16 cellular contexts compared by ENCODE assay signal in the genomic region with DNA sequence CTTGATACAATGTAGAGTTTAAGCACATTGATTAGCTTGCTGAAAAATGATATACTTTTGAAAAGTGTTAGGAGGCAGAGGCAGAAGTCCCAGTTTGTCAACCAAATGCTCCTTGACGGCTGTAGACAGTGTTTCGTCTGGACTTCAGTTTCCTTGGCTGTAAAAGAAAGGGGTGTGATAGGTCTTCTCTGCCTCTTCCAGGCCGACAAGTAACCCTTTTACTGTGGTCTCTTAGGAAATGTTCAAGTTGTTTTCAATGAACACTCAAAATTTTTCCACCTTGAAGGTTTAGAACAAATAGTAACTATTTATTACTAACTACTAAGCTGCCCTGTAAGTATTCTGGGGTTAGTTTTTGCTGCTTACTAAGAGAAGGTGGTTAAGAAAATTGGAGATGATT.
DNase-seq lines count a peak whose midpoint lies in the region; ATAC-seq and TF ChIP-seq lines count a peak whose summit lies in the region.
"Had no signal": no experiment of that assay in that cellular context is flagged by ENCODE, and none has a peak within 500 bp of the region (broad histone marks: within the 10 kb centered on the region; RNA-seq: fewer than 3 reads in every experiment).

No MANE protein-coding gene starts in this region.

- H3K27ac Mint-ChIP-seq in activated naive CD4-positive, alpha-beta T cell treated with anti-CD3 and anti-CD28 coated beads, Interleukin-2, amount 10 ng/mL, durations not matched to agents 7 days and 5 days: peak overlapping the region; percentile 76
- peak overlapping the region; percentile 59 for H3K27ac Mint-ChIP-seq in activated CD8-positive, alpha-beta T cell treated with anti-CD3 and anti-CD28 coated beads, Interleukin-2, amount 10 ng/mL, durations not matched to agents 7 days and 5 days

- no peak for TF ChIP-seq CTCF in left lung (IDR thresholded peaks at IDR 0.05)

- no peak for DNase-seq in activated naive CD4-positive, alpha-beta T cell treated with anti-CD3 and anti-CD28 coated beads, Interleukin-2, amount 10 ng/mL, durations not matched to agents 7 days and 5 days
- no peak for DNase-seq in activated naive CD4-positive, alpha-beta T cell treated with Interleukin-2 at 50 U/mL for 16 hours
- DNase-seq in activated CD8-positive, alpha-beta T cell treated with anti-CD3 and anti-CD28 coated beads, Interleukin-2, amount 10 ng/mL, durations not matched to agents 7 days and 5 days: no peak
- DNase-seq in left lung (no peak), GOT3 (lab: John Stamatoyannopoulos, UW) (no peak), HPDE6-E6E7 (ENCODE audit: extremely low spot score) (no peak), erythroblast (lab: John Stamatoyannopoulos, UW) (no peak)
- DNase-seq: activated CD4-positive, CD25-positive, alpha-beta regulatory T cell; amniotic stem cell; DND-41; KG1; left ventricle myocardium inferior; NCI-H1417; NCI-H774; transverse colon had no signal

- H3K36me3 Mint-ChIP-seq in activated naive CD4-positive, alpha-beta T cell treated with anti-CD3 and anti-CD28 coated beads, Interleukin-2, amount 10 ng/mL, durations not matched to agents 7 days and 5 days: peaks cover 61% of the 10 kb centered on the region
- H3K36me3 Mint-ChIP-seq in activated CD8-positive, alpha-beta T cell treated with anti-CD3 and anti-CD28 coated beads, Interleukin-2, amount 10 ng/mL, durations not matched to agents 7 days and 5 days (ENCODE audit: low read depth): peaks cover 37% of the 10 kb centered on the region

- POLR2A ChIA-PET in activated CD8-positive, alpha-beta T cell treated with anti-CD3 and anti-CD28 coated beads, Interleukin-2, amount 10 ng/mL, durations not matched to agents 7 days and 5 days (lab: Charles Lee): interaction anchor here (1.1 kb wide), 1 partner anchor 23 kb away, joined by 3 read pairs; no protein-coding TSS in a partner anchor

- H3K9me3 Mint-ChIP-seq in activated naive CD4-positive, alpha-beta T cell treated with anti-CD3 and anti-CD28 coated beads, Interleukin-2, amount 10 ng/mL, durations not matched to agents 7 days and 5 days: peaks cover 26% of the 10 kb centered on the region
- H3K9me3 Mint-ChIP-seq in activated CD8-positive, alpha-beta T cell treated with anti-CD3 and anti-CD28 coated beads, Interleukin-2, amount 10 ng/mL, durations not matched to agents 7 days and 5 days (ENCODE audit: insufficient read depth): peaks cover 11% of the 10 kb centered on the region

- H3K4me1 ChIP-seq in left lung: no peaks in the 10 kb centered on the region
- H3K4me1 ChIP-seq: left ventricle myocardium inferior, SJCRH30, transverse colon had no signal

- CTCF ChIA-PET in activated naive CD4-positive, alpha-beta T cell treated with anti-CD3 and anti-CD28 coated beads, Interleukin-2, amount 10 ng/mL, durations not matched to agents 7 days and 5 days (lab: Charles Lee): no interaction called here
- CTCF ChIA-PET in activated CD8-positive, alpha-beta T cell treated with anti-CD3 and anti-CD28 coated beads, Interleukin-2, amount 10 ng/mL, durations not matched to agents 7 days and 5 days (lab: Charles Lee): interaction anchor here (0.6 to 1.3 kb wide), 2 partner anchors 39 to 79 kb away, joined by 3 to 4 read pairs; no protein-coding TSS in a partner anchor

- no peak overlapping the region for H3K4me3 ChIP-seq in left lung
- H3K4me3 ChIP-seq: left ventricle myocardium inferior, SJCRH30, transverse colon had no signal

- no peak for ATAC-seq in activated CD8-positive, alpha-beta T cell treated with anti-CD3 and anti-CD28 coated beads, Interleukin-2, amount 10 ng/mL, durations not matched to agents 7 days and 5 days
- peak; percentile 89 for ATAC-seq in left lung

- peak overlapping the region in 1 of 2 donors; percentile 27 for H3K27ac ChIP-seq in left lung
- H3K27ac ChIP-seq: left ventricle myocardium inferior, SJCRH30, transverse colon had no signal

- no peak for TF ChIP-seq POLR2A in erythroblast (IDR thresholded peaks at IDR 0.05; ENCODE audit: low read length)

- H3K27me3 ChIP-seq in left lung: no peaks in the 10 kb centered on the region
- H3K27me3 ChIP-seq: SJCRH30, transverse colon had no signal

- H3K27me3 Mint-ChIP-seq in activated naive CD4-positive, alpha-beta T cell treated with anti-CD3 and anti-CD28 coated beads, Interleukin-2, amount 10 ng/mL, durations not matched to agents 7 days and 5 days: no peaks in the 10 kb centered on the region
- H3K27me3 Mint-ChIP-seq in activated CD8-positive, alpha-beta T cell treated with anti-CD3 and anti-CD28 coated beads, Interleukin-2, amount 10 ng/mL, durations not matched to agents 7 days and 5 days (ENCODE audit: low read depth): no peaks in the 10 kb centered on the region

- H3K4me1 Mint-ChIP-seq in activated naive CD4-positive, alpha-beta T cell treated with anti-CD3 and anti-CD28 coated beads, Interleukin-2, amount 10 ng/mL, durations not matched to agents 7 days and 5 days: peaks cover 70% of the 10 kb centered on the region
- H3K4me1 Mint-ChIP-seq in activated CD8-positive, alpha-beta T cell treated with anti-CD3 and anti-CD28 coated beads, Interleukin-2, amount 10 ng/mL, durations not matched to agents 7 days and 5 days (ENCODE audit: low read depth): peaks cover 58% of the 10 kb centered on the region

- intact Hi-C loops in left lung (cut with DNase I): no loop called here

- no peak overlapping the region for H3K4me3 Mint-ChIP-seq in activated naive CD4-positive, alpha-beta T cell treated with anti-CD3 and anti-CD28 coated beads, Interleukin-2, amount 10 ng/mL, durations not matched to agents 7 days and 5 days
- H3K4me3 Mint-ChIP-seq in activated CD8-positive, alpha-beta T cell treated with anti-CD3 and anti-CD28 coated beads, Interleukin-2, amount 10 ng/mL, durations not matched to agents 7 days and 5 days: no peak overlapping the region

- peaks cover 0 to 8% of the 10 kb centered on the region in 2 donors for H3K9me3 ChIP-seq in left lung
- H3K9me3 ChIP-seq: SJCRH30, transverse colon had no signal

- peaks cover 0 to 7% of the 10 kb centered on the region in 2 donors for H3K36me3 ChIP-seq in left lung
- H3K36me3 ChIP-seq: SJCRH30, transverse colon had no signal
